In the genomic region with DNA sequence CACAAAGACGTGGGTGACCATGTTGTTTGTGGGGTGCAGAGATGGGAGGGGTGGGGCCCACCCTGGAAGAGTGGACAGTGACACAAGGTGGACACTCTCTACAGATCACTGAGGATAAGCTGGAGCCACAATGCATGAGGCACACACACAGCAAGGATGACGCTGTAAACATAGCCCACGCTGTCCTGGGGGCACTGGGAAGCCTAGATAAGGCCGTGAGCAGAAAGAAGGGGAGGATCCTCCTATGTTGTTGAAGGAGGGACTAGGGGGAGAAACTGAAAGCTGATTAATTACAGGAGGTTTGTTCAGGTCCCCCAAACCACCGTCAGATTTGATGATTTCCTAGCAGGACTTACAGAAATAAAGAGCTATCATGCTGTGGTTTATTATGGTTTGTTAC, we compare ENCODE assay signal across 1 cellular context.
TF ChIP-seq lines count a peak whose summit lies in the region.

No MANE protein-coding gene starts in this region.

TF ChIP-seq in K562, 482 proteins besides CTCF, POLR2A, EP300 and RAD21 (continued from another document):
- TF ChIP-seq, protein P1, sequence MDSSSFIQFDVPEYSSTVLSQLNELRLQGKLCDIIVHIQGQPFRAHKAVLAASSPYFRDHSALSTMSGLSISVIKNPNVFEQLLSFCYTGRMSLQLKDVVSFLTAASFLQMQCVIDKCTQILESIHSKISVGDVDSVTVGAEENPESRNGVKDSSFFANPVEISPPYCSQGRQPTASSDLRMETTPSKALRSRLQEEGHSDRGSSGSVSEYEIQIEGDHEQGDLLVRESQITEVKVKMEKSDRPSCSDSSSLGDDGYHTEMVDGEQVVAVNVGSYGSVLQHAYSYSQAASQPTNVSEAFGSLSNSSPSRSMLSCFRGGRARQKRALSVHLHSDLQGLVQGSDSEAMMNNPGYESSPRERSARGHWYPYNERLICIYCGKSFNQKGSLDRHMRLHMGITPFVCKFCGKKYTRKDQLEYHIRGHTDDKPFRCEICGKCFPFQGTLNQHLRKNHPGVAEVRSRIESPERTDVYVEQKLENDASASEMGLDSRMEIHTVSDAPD (CRISPR knock-in tag; IDR thresholded peaks at IDR 0.05): no peak
- TF ChIP-seq CTBP1 (IDR thresholded peaks at IDR 0.05; ENCODE audit: borderline replicate concordance): peak; percentile 64
- TF ChIP-seq ARHGAP35 (IDR thresholded peaks at IDR 0.05; ENCODE audit: partially characterized antibody): no peak
- TF ChIP-seq, protein P2, sequence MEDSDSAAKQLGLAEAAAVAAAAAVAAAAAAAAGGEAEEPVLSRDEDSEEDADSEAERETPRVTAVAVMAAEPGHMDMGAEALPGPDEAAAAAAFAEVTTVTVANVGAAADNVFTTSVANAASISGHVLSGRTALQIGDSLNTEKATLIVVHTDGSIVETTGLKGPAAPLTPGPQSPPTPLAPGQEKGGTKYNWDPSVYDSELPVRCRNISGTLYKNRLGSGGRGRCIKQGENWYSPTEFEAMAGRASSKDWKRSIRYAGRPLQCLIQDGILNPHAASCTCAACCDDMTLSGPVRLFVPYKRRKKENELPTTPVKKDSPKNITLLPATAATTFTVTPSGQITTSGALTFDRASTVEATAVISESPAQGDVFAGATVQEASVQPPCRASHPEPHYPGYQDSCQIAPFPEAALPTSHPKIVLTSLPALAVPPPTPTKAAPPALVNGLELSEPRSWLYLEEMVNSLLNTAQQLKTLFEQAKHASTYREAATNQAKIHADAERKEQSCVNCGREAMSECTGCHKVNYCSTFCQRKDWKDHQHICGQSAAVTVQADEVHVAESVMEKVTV (CRISPR knock-in tag; IDR thresholded peaks at IDR 0.05): no peak
- TF ChIP-seq, protein P3, sequence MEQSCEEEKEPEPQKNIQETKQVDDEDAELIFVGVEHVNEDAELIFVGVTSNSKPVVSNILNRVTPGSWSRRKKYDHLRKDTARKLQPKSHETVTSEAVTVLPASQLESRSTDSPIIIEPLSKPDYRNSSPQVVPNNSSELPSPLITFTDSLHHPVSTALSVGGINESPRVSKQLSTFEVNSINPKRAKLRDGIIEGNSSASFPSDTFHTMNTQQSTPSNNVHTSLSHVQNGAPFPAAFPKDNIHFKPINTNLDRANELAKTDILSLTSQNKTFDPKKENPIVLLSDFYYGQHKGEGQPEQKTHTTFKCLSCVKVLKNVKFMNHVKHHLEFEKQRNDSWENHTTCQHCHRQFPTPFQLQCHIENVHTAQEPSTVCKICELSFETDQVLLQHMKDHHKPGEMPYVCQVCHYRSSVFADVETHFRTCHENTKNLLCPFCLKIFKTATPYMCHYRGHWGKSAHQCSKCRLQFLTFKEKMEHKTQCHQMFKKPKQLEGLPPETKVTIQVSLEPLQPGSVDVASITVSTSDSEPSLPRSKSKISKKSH (CRISPR knock-in tag; IDR thresholded peaks at IDR 0.05): no peak
- peak; percentile 69 for TF ChIP-seq NFE2 (IDR thresholded peaks at IDR 0.05; ENCODE audit: low read depth)
- peak; percentile 82 for TF ChIP-seq GATA2 (CRISPR knock-in tag; IDR thresholded peaks at IDR 0.05)
- TF ChIP-seq TAL1 (IDR thresholded peaks at IDR 0.05): peak; percentile 77
- no peak for TF ChIP-seq CCAR2 (IDR thresholded peaks at IDR 0.05; ENCODE audit: low read depth, low read length)
- TF ChIP-seq TEAD4 (IDR thresholded peaks at IDR 0.05; ENCODE audit: low read length): peak; percentile 67
- no peak for TF ChIP-seq TEAD4 (CRISPR knock-in tag; IDR thresholded peaks at IDR 0.05; ENCODE audit: borderline replicate concordance)
- TF ChIP-seq DPF2 (IDR thresholded peaks at IDR 0.05): peak; percentile 91
- no peak for TF ChIP-seq ZNF3 (CRISPR knock-in tag; IDR thresholded peaks at IDR 0.05)
- TF ChIP-seq ZNF175 (CRISPR knock-in tag; IDR thresholded peaks at IDR 0.05; ENCODE audit: low read depth): no peak
- TF ChIP-seq, protein P4, sequence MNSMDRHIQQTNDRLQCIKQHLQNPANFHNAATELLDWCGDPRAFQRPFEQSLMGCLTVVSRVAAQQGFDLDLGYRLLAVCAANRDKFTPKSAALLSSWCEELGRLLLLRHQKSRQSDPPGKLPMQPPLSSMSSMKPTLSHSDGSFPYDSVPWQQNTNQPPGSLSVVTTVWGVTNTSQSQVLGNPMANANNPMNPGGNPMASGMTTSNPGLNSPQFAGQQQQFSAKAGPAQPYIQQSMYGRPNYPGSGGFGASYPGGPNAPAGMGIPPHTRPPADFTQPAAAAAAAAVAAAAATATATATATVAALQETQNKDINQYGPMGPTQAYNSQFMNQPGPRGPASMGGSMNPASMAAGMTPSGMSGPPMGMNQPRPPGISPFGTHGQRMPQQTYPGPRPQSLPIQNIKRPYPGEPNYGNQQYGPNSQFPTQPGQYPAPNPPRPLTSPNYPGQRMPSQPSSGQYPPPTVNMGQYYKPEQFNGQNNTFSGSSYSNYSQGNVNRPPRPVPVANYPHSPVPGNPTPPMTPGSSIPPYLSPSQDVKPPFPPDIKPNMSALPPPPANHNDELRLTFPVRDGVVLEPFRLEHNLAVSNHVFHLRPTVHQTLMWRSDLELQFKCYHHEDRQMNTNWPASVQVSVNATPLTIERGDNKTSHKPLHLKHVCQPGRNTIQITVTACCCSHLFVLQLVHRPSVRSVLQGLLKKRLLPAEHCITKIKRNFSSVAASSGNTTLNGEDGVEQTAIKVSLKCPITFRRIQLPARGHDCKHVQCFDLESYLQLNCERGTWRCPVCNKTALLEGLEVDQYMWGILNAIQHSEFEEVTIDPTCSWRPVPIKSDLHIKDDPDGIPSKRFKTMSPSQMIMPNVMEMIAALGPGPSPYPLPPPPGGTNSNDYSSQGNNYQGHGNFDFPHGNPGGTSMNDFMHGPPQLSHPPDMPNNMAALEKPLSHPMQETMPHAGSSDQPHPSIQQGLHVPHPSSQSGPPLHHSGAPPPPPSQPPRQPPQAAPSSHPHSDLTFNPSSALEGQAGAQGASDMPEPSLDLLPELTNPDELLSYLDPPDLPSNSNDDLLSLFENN (IDR thresholded peaks at IDR 0.05; ENCODE audit: low read depth in 2 of 2, low read length in 2 of 2): 0 out of 4 replicates have a peak, but pooled peaks of 1 of the 2 experiments have one; percentile 16
- TF ChIP-seq, protein P5, sequence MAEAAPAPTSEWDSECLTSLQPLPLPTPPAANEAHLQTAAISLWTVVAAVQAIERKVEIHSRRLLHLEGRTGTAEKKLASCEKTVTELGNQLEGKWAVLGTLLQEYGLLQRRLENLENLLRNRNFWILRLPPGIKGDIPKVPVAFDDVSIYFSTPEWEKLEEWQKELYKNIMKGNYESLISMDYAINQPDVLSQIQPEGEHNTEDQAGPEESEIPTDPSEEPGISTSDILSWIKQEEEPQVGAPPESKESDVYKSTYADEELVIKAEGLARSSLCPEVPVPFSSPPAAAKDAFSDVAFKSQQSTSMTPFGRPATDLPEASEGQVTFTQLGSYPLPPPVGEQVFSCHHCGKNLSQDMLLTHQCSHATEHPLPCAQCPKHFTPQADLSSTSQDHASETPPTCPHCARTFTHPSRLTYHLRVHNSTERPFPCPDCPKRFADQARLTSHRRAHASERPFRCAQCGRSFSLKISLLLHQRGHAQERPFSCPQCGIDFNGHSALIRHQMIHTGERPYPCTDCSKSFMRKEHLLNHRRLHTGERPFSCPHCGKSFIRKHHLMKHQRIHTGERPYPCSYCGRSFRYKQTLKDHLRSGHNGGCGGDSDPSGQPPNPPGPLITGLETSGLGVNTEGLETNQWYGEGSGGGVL (CRISPR knock-in tag; IDR thresholded peaks at IDR 0.05): no peak
- no peak for TF ChIP-seq ADNP (tag; IDR thresholded peaks at IDR 0.05)
- TF ChIP-seq CBFA2T2 (conservative IDR thresholded peaks at IDR 0.05): peak; percentile 71
- TF ChIP-seq ZNF134 (CRISPR knock-in tag; conservative IDR thresholded peaks at IDR 0.05): no peak
- 0 out of 4 replicates have a peak, but pooled peaks of 1 of the 2 experiments have one; percentile 68 for TF ChIP-seq FOXA3 (CRISPR knock-in tag; conservative IDR thresholded peaks at IDR 0.05 in 1 of 2, IDR thresholded peaks at IDR 0.05 in 1 of 2)
- TF ChIP-seq, protein P6, sequence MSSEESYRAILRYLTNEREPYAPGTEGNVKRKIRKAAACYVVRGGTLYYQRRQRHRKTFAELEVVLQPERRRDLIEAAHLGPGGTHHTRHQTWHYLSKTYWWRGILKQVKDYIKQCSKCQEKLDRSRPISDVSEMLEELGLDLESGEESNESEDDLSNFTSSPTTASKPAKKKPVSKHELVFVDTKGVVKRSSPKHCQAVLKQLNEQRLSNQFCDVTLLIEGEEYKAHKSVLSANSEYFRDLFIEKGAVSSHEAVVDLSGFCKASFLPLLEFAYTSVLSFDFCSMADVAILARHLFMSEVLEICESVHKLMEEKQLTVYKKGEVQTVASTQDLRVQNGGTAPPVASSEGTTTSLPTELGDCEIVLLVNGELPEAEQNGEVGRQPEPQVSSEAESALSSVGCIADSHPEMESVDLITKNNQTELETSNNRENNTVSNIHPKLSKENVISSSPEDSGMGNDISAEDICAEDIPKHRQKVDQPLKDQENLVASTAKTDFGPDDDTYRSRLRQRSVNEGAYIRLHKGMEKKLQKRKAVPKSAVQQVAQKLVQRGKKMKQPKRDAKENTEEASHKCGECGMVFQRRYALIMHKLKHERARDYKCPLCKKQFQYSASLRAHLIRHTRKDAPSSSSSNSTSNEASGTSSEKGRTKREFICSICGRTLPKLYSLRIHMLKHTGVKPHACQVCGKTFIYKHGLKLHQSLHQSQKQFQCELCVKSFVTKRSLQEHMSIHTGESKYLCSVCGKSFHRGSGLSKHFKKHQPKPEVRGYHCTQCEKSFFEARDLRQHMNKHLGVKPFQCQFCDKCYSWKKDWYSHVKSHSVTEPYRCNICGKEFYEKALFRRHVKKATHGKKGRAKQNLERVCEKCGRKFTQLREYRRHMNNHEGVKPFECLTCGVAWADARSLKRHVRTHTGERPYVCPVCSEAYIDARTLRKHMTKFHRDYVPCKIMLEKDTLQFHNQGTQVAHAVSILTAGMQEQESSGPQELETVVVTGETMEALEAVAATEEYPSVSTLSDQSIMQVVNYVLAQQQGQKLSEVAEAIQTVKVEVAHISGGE (CRISPR knock-in tag; IDR thresholded peaks at IDR 0.05): peak in 1 of 3 experiments; percentile 50; a peak in 1 of 6 replicates
- TF ChIP-seq TGIF2 (CRISPR knock-in tag; IDR thresholded peaks at IDR 0.05): no peak
- no peak for TF ChIP-seq CEBPB (tag; IDR thresholded peaks at IDR 0.05)
- no peak for TF ChIP-seq RBFOX2 (IDR thresholded peaks at IDR 0.05; ENCODE audit: low read depth, low read length)
- TF ChIP-seq CREM (IDR thresholded peaks at IDR 0.05; ENCODE audit: low read depth): peak; percentile 92
- TF ChIP-seq ZFP30 (CRISPR knock-in tag; IDR thresholded peaks at IDR 0.05; ENCODE audit: borderline replicate concordance): no peak
- TF ChIP-seq SIN3A (IDR thresholded peaks at IDR 0.05; ENCODE audit: borderline replicate concordance in 2 of 2, control insufficient read depth in 1 of 2, low read depth in 2 of 2, low read length in 2 of 2): 0 out of 4 replicates have a peak, but pooled peaks of 1 of the 2 experiments have one; percentile 16
- 0 out of 2 replicates have a peak, but pooled peaks have one; percentile 13 for TF ChIP-seq FOXP1 (CRISPR knock-in tag; IDR thresholded peaks at IDR 0.05)
- peak; percentile 55; the same call in 1 of the 2 replicates for TF ChIP-seq ZBTB7A (IDR thresholded peaks at IDR 0.05; ENCODE audit: borderline replicate concordance, control insufficient read depth, low read depth, low read length)
- peak; percentile 44; the same call in 1 of the 2 replicates for TF ChIP-seq ATF7 (IDR thresholded peaks at IDR 0.05)
- TF ChIP-seq STAT5A (IDR thresholded peaks at IDR 0.05; ENCODE audit: borderline replicate concordance, low read length): peak; percentile 43; the same call in 1 of the 2 replicates
- TF ChIP-seq KLF6 (CRISPR knock-in tag; IDR thresholded peaks at IDR 0.05; ENCODE audit: borderline replicate concordance): no peak
- TF ChIP-seq ARID2 (IDR thresholded peaks at IDR 0.05): no peak
- TF ChIP-seq, protein P7, sequence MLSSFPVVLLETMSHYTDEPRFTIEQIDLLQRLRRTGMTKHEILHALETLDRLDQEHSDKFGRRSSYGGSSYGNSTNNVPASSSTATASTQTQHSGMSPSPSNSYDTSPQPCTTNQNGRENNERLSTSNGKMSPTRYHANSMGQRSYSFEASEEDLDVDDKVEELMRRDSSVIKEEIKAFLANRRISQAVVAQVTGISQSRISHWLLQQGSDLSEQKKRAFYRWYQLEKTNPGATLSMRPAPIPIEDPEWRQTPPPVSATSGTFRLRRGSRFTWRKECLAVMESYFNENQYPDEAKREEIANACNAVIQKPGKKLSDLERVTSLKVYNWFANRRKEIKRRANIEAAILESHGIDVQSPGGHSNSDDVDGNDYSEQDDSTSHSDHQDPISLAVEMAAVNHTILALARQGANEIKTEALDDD (IDR thresholded peaks at IDR 0.05): no peak
- no peak for TF ChIP-seq ETV1 (tag; conservative IDR thresholded peaks at IDR 0.05; ENCODE audit: low read depth)
